ENCODE assay signal across 11 cellular contexts in the genomic region with DNA sequence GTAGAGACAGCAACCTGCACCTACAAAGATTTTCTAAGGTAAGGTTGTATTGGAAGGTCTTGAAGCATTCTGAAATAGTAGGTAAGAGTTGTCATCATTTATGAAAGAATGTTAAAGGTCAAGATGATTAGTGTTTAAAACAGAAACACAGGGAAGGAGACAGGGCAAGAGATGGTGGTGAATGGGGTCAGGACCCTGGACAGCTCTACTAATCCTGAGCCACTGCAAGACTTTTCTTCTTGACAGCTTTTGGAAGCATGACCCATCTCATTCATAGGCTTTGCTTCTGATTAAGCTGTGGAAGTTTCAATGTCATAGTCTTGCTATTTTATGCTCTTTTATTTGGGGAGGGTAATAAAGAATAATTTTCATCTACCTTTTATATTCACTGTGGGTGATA.
DNase-seq lines count a peak whose midpoint lies in the region; ATAC-seq and TF ChIP-seq lines count a peak whose summit lies in the region.
"Had no signal": no experiment of that assay in that cellular context is flagged by ENCODE, and none has a peak within 500 bp of the region (broad histone marks: within the 10 kb centered on the region; RNA-seq: fewer than 3 reads in every experiment).

No MANE protein-coding gene starts in this region.

- H3K9me3 Mint-ChIP-seq in mesothelial cell of epicardium, result no peaks in the 10 kb centered on the region
- H3K9me3 Mint-ChIP-seq: dendritic cell treated with granulocyte-macrophage colony-stimulating factor and Interleukin-4, amounts not matched to agents 40 ng/mL and 50 ng/mL, for 4 days; T-helper 1 cell treated with Interleukin-12 subunit alpha and Interleukin-12 subunit beta and Interleukin-4 antibody, amounts not matched to agents 30 μg/mL and 1 μg/mL, for 36 hours had no signal

- DNase-seq in ELF-1 (ENCODE audit: low read depth, low spot score) (peak; percentile 19), LHCN-M2 (ENCODE audit: low read depth) (peak; percentile 25), astrocyte of the hippocampus (ENCODE audit: low read depth, low spot score) (peak; percentile 76), mesothelial cell of epicardium (ENCODE audit: low spot score in 2 of 2, unreplicated experiment in 2 of 2) (peak; percentile 24 to 57), WERI-Rb-1 (no peak), putamen (ENCODE audit: low spot score) (no peak), anterior cingulate cortex (lab: John Stamatoyannopoulos, UW) (no peak)
- DNase-seq: ovary had no signal

- peaks cover 58% of the 10 kb centered on the region for H3K27me3 Mint-ChIP-seq in mesothelial cell of epicardium (ENCODE audit: low read depth)
- H3K27me3 Mint-ChIP-seq: dendritic cell treated with granulocyte-macrophage colony-stimulating factor and Interleukin-4, amounts not matched to agents 40 ng/mL and 50 ng/mL, for 4 days had no signal

- H3K36me3 Mint-ChIP-seq in mesothelial cell of epicardium, result no peaks in the 10 kb centered on the region

- H3K27ac Mint-ChIP-seq in mesothelial cell of epicardium, result no peak overlapping the region
- H3K27ac Mint-ChIP-seq: dendritic cell treated with granulocyte-macrophage colony-stimulating factor and Interleukin-4, amounts not matched to agents 40 ng/mL and 50 ng/mL, for 4 days; T-helper 1 cell treated with Interleukin-12 subunit alpha and Interleukin-12 subunit beta and Interleukin-4 antibody, amounts not matched to agents 30 μg/mL and 1 μg/mL, for 36 hours had no signal

- H3K9me3 ChIP-seq in WERI-Rb-1 (ENCODE audit: severe bottlenecking), result no peaks in the 10 kb centered on the region
- H3K9me3 ChIP-seq: ovary had no signal

- TF ChIP-seq CTCF in mesothelial cell of epicardium (IDR thresholded peaks at IDR 0.05; ENCODE audit: unreplicated experiment) (no peak), WERI-Rb-1 (IDR thresholded peaks at IDR 0.05; ENCODE audit: low read depth, low read length) (no peak)

- no peaks in the 10 kb centered on the region for H3K36me3 ChIP-seq in WERI-Rb-1
- H3K36me3 ChIP-seq: ovary had no signal

- no peaks in the 10 kb centered on the region for H3K27me3 ChIP-seq in WERI-Rb-1 (ENCODE audit: insufficient read depth, low read depth, severe bottlenecking)
- H3K27me3 ChIP-seq: ovary had no signal

- H3K4me1 Mint-ChIP-seq in mesothelial cell of epicardium, result no peaks in the 10 kb centered on the region

- H3K4me3 ChIP-seq in WERI-Rb-1 (ENCODE audit: low read depth, low read length), result no peak overlapping the region
- H3K4me3 ChIP-seq: ovary had no signal

- no peak for ATAC-seq in HG03469 (IDR thresholded peaks at IDR 0.05; ENCODE audit: unreplicated experiment)

- no peak overlapping the region for H3K27ac ChIP-seq in WERI-Rb-1
- H3K27ac ChIP-seq: ovary had no signal

- H3K4me3 Mint-ChIP-seq in mesothelial cell of epicardium, result no peak overlapping the region
- H3K4me3 Mint-ChIP-seq: dendritic cell treated with granulocyte-macrophage colony-stimulating factor and Interleukin-4, amounts not matched to agents 40 ng/mL and 50 ng/mL, for 4 days; T-helper 1 cell treated with Interleukin-12 subunit alpha and Interleukin-12 subunit beta and Interleukin-4 antibody, amounts not matched to agents 30 μg/mL and 1 μg/mL, for 36 hours had no signal

Comparison
In these comparisons a context has a peak if more than half of its experiments do, and no peak if none do; other contexts are left out.
1. DNase-seq: peak in ELF-1 (single experiment), LHCN-M2 (single experiment), astrocyte of the hippocampus (single experiment) and mesothelial cell of epicardium (2 of 2); none in WERI-Rb-1 (single experiment), putamen (single experiment) and anterior cingulate cortex (0 of 58).